Comparison of ENCODE assay signal across 41 cellular contexts in genomic region chr1:205082431-205082830, GRCh38. TPM values are rescaled to one million over a fixed set of nuclear protein-coding genes. Genes with fewer than 3 reads are reported as not detected.
"Had no signal": no experiment of that assay in that cellular context is flagged by ENCODE, and none has a peak within 500 bp of the region (broad histone marks: within the 10 kb centered on the region; RNA-seq: fewer than 3 reads in every experiment).

No MANE protein-coding gene starts in this region.

- DNase-seq: activated B cell treated with CpG ODN at 0.5 μM for 24 hours; activated CD4-positive, alpha-beta T cell treated with anti-CD3 and anti-CD28 coated beads for 48 hours; activated CD4-positive, alpha-beta T cell treated with anti-CD3 and anti-CD28 coated beads, Interleukin-2, amount 50 U/mL, for 1 hour; activated CD4-positive, alpha-beta T cell treated with anti-CD3 and anti-CD28 coated beads, Interleukin-2, amount 50 U/mL, for 48 hours; activated CD8-positive, alpha-beta memory T cell treated with anti-CD3 and anti-CD28 coated beads for 24 hours; activated CD8-positive, alpha-beta memory T cell treated with anti-CD3 and anti-CD28 coated beads, Interleukin-2, amount 50 U/mL, for 4 hours; activated CD8-positive, alpha-beta T cell treated with anti-CD3 and anti-CD28 coated beads for 36 hours; activated effector memory CD4-positive, alpha-beta T cell treated with Interleukin-2 at 50 U/mL for 16 hours; activated gamma-delta T cell treated with Interleukin-2 at 50 U/mL for 16 hours; activated naive CD4-positive, alpha-beta T cell treated with anti-CD3 and anti-CD28 coated beads for 36 hours; activated naive CD8-positive, alpha-beta T cell treated with anti-CD3 and anti-CD28 coated beads for 36 hours; activated naive CD8-positive, alpha-beta T cell treated with anti-CD3 and anti-CD28 coated beads, Interleukin-2, amount 50 U/mL, for 24 hours; activated T-cell treated with anti-CD3 and anti-CD28 coated beads for 4 hours; activated T-cell treated with anti-CD3 and anti-CD28 coated beads, Interleukin-2, amount 50 U/mL, for 24 hours; adrenal gland; amygdala; central memory CD4-positive, alpha-beta T cell; cerebellar nuclear complex; colonic mucosa; effector CD8-positive, alpha-beta T cell; esophagus squamous epithelium; foreskin melanocyte; heart right ventricle; T-helper 2 cell had no signal

- H3K4me3 Mint-ChIP-seq: activated B cell treated with CpG ODN at 0.5 μM for 24 hours; activated CD8-positive, alpha-beta T cell treated with anti-CD3 and anti-CD28 coated beads for 36 hours; activated naive CD4-positive, alpha-beta T cell treated with anti-CD3 and anti-CD28 coated beads for 36 hours; activated naive CD4-positive, alpha-beta T cell treated with anti-CD3 and anti-CD28 coated beads, Interleukin-2, amount 50 U/mL, for 24 hours; activated naive CD8-positive, alpha-beta T cell treated with anti-CD3 and anti-CD28 coated beads for 36 hours; activated naive CD8-positive, alpha-beta T cell treated with anti-CD3 and anti-CD28 coated beads, Interleukin-2, amount 50 U/mL, for 24 hours; activated T-cell treated with anti-CD3 and anti-CD28 coated beads, Interleukin-2, amount 50 U/mL, for 24 hours; activated T-helper 17 cell treated with anti-CD3 and anti-CD28 coated beads, Interleukin-2, amount 50 U/mL, for 72 hours; brain had no signal

- H3K4me1 ChIP-seq: adrenal gland, ascending aorta, breast epithelium, colonic mucosa, esophagus squamous epithelium, gastroesophageal sphincter had no signal

- H3K9me3 Mint-ChIP-seq: activated B cell treated with CpG ODN at 0.5 μM for 24 hours; activated CD8-positive, alpha-beta T cell treated with anti-CD3 and anti-CD28 coated beads for 36 hours; activated naive CD4-positive, alpha-beta T cell treated with anti-CD3 and anti-CD28 coated beads for 36 hours; activated naive CD4-positive, alpha-beta T cell treated with anti-CD3 and anti-CD28 coated beads, Interleukin-2, amount 50 U/mL, for 24 hours; activated naive CD8-positive, alpha-beta T cell treated with anti-CD3 and anti-CD28 coated beads for 36 hours; activated naive CD8-positive, alpha-beta T cell treated with anti-CD3 and anti-CD28 coated beads, Interleukin-2, amount 50 U/mL, for 24 hours; activated T-cell treated with anti-CD3 and anti-CD28 coated beads, Interleukin-2, amount 50 U/mL, for 24 hours; activated T-helper 17 cell treated with anti-CD3 and anti-CD28 coated beads, Interleukin-2, amount 50 U/mL, for 72 hours; brain had no signal

- H3K4me2 ChIP-seq: hepatocyte had no signal

- H3K27me3 Mint-ChIP-seq: activated B cell treated with CpG ODN at 0.5 μM for 24 hours; activated CD8-positive, alpha-beta T cell treated with anti-CD3 and anti-CD28 coated beads for 36 hours; activated naive CD4-positive, alpha-beta T cell treated with anti-CD3 and anti-CD28 coated beads, Interleukin-2, amount 50 U/mL, for 24 hours; activated naive CD8-positive, alpha-beta T cell treated with anti-CD3 and anti-CD28 coated beads for 36 hours; activated naive CD8-positive, alpha-beta T cell treated with anti-CD3 and anti-CD28 coated beads, Interleukin-2, amount 50 U/mL, for 24 hours; activated T-cell treated with anti-CD3 and anti-CD28 coated beads, Interleukin-2, amount 50 U/mL, for 24 hours; activated T-helper 17 cell treated with anti-CD3 and anti-CD28 coated beads, Interleukin-2, amount 50 U/mL, for 72 hours; brain had no signal

- H3K36me3 ChIP-seq: breast epithelium, colonic mucosa had no signal

- H3K4me3 ChIP-seq: adrenal gland, ascending aorta, breast epithelium, cardiac muscle cell, colonic mucosa, esophagus squamous epithelium, gastroesophageal sphincter, heart right ventricle, hepatocyte had no signal

- H3K79me2 ChIP-seq: hepatocyte had no signal

- H3K4me1 Mint-ChIP-seq: activated B cell treated with CpG ODN at 0.5 μM for 24 hours; activated naive CD4-positive, alpha-beta T cell treated with anti-CD3 and anti-CD28 coated beads, Interleukin-2, amount 50 U/mL, for 24 hours; activated naive CD8-positive, alpha-beta T cell treated with anti-CD3 and anti-CD28 coated beads for 36 hours; activated T-helper 17 cell treated with anti-CD3 and anti-CD28 coated beads, Interleukin-2, amount 50 U/mL, for 72 hours; brain had no signal

- H3K9me3 ChIP-seq: adrenal gland, ascending aorta, breast epithelium, colonic mucosa, esophagus squamous epithelium, gastroesophageal sphincter, heart right ventricle had no signal

- H3K27ac ChIP-seq: adrenal gland, ascending aorta, breast epithelium, cardiac muscle cell, colonic mucosa, epithelial cell of prostate, esophagus squamous epithelium, gastroesophageal sphincter, heart right ventricle, hepatocyte had no signal

- H2AFZ ChIP-seq: hepatocyte had no signal

- H3K27me3 ChIP-seq: adrenal gland, ascending aorta, breast epithelium, cardiac muscle cell, colonic mucosa, esophagus squamous epithelium, gastroesophageal sphincter, heart right ventricle, hepatocyte had no signal

- ATAC-seq: activated CD4-positive, CD25-positive, alpha-beta regulatory T cell treated with anti-CD3 and anti-CD28 coated beads, Interleukin-2, amount 50 U/mL, for 24 hours; activated CD8-positive, alpha-beta T cell treated with anti-CD3 and anti-CD28 coated beads for 36 hours; activated naive CD8-positive, alpha-beta T cell treated with anti-CD3 and anti-CD28 coated beads, Interleukin-2, amount 50 U/mL, for 24 hours; activated T-helper 17 cell treated with anti-CD3 and anti-CD28 coated beads, Interleukin-2, amount 50 U/mL, for 72 hours; gastroesophageal sphincter; heart right ventricle had no signal

- FAIRE-seq: endometrium, endothelial cell of umbilical vein had no signal

RNA-seq across cellular contexts. Expression of gene TMEM81, which starts 1.8 kb away (rescaled TPM):
- total RNA-seq: ascending aorta had no signal
- polyA plus RNA-seq: hepatocyte had no signal

RNA-seq across cellular contexts. Expression of gene CNTN2, which starts 39.4 kb away (rescaled TPM):
- total RNA-seq: activated B cell treated with CpG ODN at 0.5 μM for 24 hours; activated CD8-positive, alpha-beta T cell treated with anti-CD3 and anti-CD28 coated beads for 36 hours; activated naive CD4-positive, alpha-beta T cell treated with anti-CD3 and anti-CD28 coated beads for 36 hours; activated naive CD8-positive, alpha-beta T cell treated with anti-CD3 and anti-CD28 coated beads for 36 hours; activated T-helper 17 cell treated with anti-CD3 and anti-CD28 coated beads, Interleukin-2, amount 50 U/mL, for 72 hours; breast epithelium; cardiac muscle cell; dermis microvascular lymphatic vessel endothelial cell; endothelial cell of umbilical vein; fibroblast of lung; fibroblast of villous mesenchyme; glomerular endothelial cell; T-helper 1 cell treated with Interleukin-12 subunit alpha and Interleukin-12 subunit beta and Interleukin-4 antibody, amounts not matched to agents 30 ng/mL and 1 ng/mL, for 36 hours had no signal
- polyA plus RNA-seq: cardiac muscle cell, endothelial cell of umbilical vein, fibroblast of lung, hepatocyte had no signal
